28 cellular contexts compared by ENCODE assay signal in genomic region chr11:19393941-19394340, GRCh38.
DNase-seq lines count a peak whose midpoint lies in the region; ATAC-seq, FAIRE-seq and TF ChIP-seq lines count a peak whose summit lies in the region.
"Had no signal": no experiment of that assay in that cellular context is flagged by ENCODE, and none has a peak within 500 bp of the region (broad histone marks: within the 10 kb centered on the region; RNA-seq: fewer than 3 reads in every experiment).

No MANE protein-coding gene starts in this region.

- H3K9me2 ChIP-seq in GM23248 (ENCODE audit: insufficient read depth) = no peaks in the 10 kb centered on the region

- H4K20me1 ChIP-seq in GM23248 (ENCODE audit: insufficient read depth) = no peaks in the 10 kb centered on the region

- POLR2A ChIA-PET in A549 (lab: Yijun Ruan, JAX) = interaction anchor here (0.6 kb wide), 1 partner anchor 27 kb away, joined by 6 read pairs; no protein-coding TSS in a partner anchor

- DNase-seq in A549 (ENCODE audit: low read depth in 1 of 2, low spot score in 1 of 2) (no peak), GM23248 (peak; percentile 77), adipocyte (ENCODE audit: low read depth) (peak; percentile 36), fibroblast of the aortic adventitia (ENCODE audit: low read depth) (peak; percentile 74), Ammon's horn (ENCODE audit: low spot score) (no peak), G401 (ENCODE audit: low spot score) (no peak), adrenal gland (no peak)
- DNase-seq in activated CD8-positive, alpha-beta memory T cell treated with anti-CD3 and anti-CD28 coated beads, Interleukin-2, amount 10 ng/mL, durations not matched to agents 7 days and 5 days = no peak
- DNase-seq: activated CD4-positive, alpha-beta T cell treated with anti-CD3 and anti-CD28 coated beads for 4 hours; CD4-positive, CD25-positive, alpha-beta regulatory T cell; DMS153; effector CD8-positive, alpha-beta T cell; gastrocnemius medialis; left colon; mucosa of descending colon; NCI-H1092 treated with DMSO at 0.1 percent for 48 hours; NCI-H526 treated with DMSO at 0.1 percent for 48 hours; spleen; stimulated activated CD8-positive, alpha-beta memory T cell treated with anti-CD3 and anti-CD28 coated beads, Interleukin-4, amount 100 ng/mL, for 48 hours; uterus had no signal

- H3K9me3 ChIP-seq in A549 (no peaks in the 10 kb centered on the region), GM23248 (ENCODE audit: low read depth) (no peaks in the 10 kb centered on the region), adipocyte (ENCODE audit: control insufficient read depth, low read length) (no peaks in the 10 kb centered on the region), adrenal gland (replicated peaks in 1 of 3) (no peaks in the 10 kb centered on the region)
- H3K9me3 ChIP-seq: gastrocnemius medialis, mucosa of descending colon, prostate gland, uterus had no signal

- H3K27me3 ChIP-seq in GM23248 (replicated peaks; ENCODE audit: insufficient read depth) (no peaks in the 10 kb centered on the region), adipocyte (replicated peaks; ENCODE audit: control insufficient read depth, insufficient read depth, low read length) (no peaks in the 10 kb centered on the region), adrenal gland (no peaks in the 10 kb centered on the region)
- H3K27me3 ChIP-seq: gastrocnemius medialis, uterus had no signal

- H3K4me1 Mint-ChIP-seq in activated CD8-positive, alpha-beta memory T cell treated with anti-CD3 and anti-CD28 coated beads, Interleukin-2, amount 10 ng/mL, durations not matched to agents 7 days and 5 days = peaks cover 14% of the 10 kb centered on the region
- H3K4me1 Mint-ChIP-seq: CD4-positive, CD25-positive, alpha-beta regulatory T cell; neural crest cell had no signal

- no peak for TF ChIP-seq CTCF in A549 (IDR thresholded peaks at IDR 0.05)
- TF ChIP-seq CTCF in fibroblast of the aortic adventitia (IDR thresholded peaks at IDR 0.05; ENCODE audit: insufficient read depth, low read length) = no peak
- TF ChIP-seq CTCF in adrenal gland (IDR thresholded peaks at IDR 0.05) = no peak

- TF ChIP-seq EP300 in A549 (IDR thresholded peaks at IDR 0.05) = no peak

- no peak for TF ChIP-seq POLR2A in A549 (IDR thresholded peaks at IDR 0.05; ENCODE audit: low read length)
- TF ChIP-seq POLR2A in adrenal gland (IDR thresholded peaks at IDR 0.05) = no peak

- peaks cover 12% of the 10 kb centered on the region for H3F3A ChIP-seq in GM23248 (ENCODE audit: insufficient read depth)

- no peaks in the 10 kb centered on the region for H3K36me3 Mint-ChIP-seq in activated CD8-positive, alpha-beta memory T cell treated with anti-CD3 and anti-CD28 coated beads, Interleukin-2, amount 10 ng/mL, durations not matched to agents 7 days and 5 days
- H3K36me3 Mint-ChIP-seq: CD4-positive, CD25-positive, alpha-beta regulatory T cell had no signal

- H3K9ac ChIP-seq in GM23248 (no peak overlapping the region), adipocyte (ENCODE audit: low read length) (peak overlapping the region; percentile 4)

- intact Hi-C loops in adrenal gland (cut with DNase I) = no loop called here

- FAIRE-seq in A549 (lab: Jason Lieb, UNC) = no peak
- FAIRE-seq: A204.1, K562, TTC549 had no signal

- no peaks in the 10 kb centered on the region for H3K36me3 ChIP-seq in GM23248 (ENCODE audit: low read depth)
- H3K36me3 ChIP-seq in adipocyte (ENCODE audit: control insufficient read depth, insufficient read depth, low read length, severe bottlenecking) = no peaks in the 10 kb centered on the region
- H3K36me3 ChIP-seq in adrenal gland (replicated peaks in 1 of 2) = no peaks in the 10 kb centered on the region
- H3K36me3 ChIP-seq: gastrocnemius medialis, prostate gland, spleen, uterus had no signal

- H3K27ac Mint-ChIP-seq in activated CD8-positive, alpha-beta memory T cell treated with anti-CD3 and anti-CD28 coated beads, Interleukin-2, amount 10 ng/mL, durations not matched to agents 7 days and 5 days = no peak overlapping the region
- H3K27ac Mint-ChIP-seq: CD4-positive, CD25-positive, alpha-beta regulatory T cell had no signal

- H3K4me2 ChIP-seq in A549 (no peak overlapping the region), GM23248 (ENCODE audit: unreplicated experiment) (peak overlapping the region; percentile 13)

- no peak overlapping the region for H3K4me3 Mint-ChIP-seq in activated CD8-positive, alpha-beta memory T cell treated with anti-CD3 and anti-CD28 coated beads, Interleukin-2, amount 10 ng/mL, durations not matched to agents 7 days and 5 days
- H3K4me3 Mint-ChIP-seq: CD4-positive, CD25-positive, alpha-beta regulatory T cell; central memory CD8-positive, alpha-beta T cell; neural crest cell had no signal

- no peaks in the 10 kb centered on the region for H3K9me3 Mint-ChIP-seq in activated CD8-positive, alpha-beta memory T cell treated with anti-CD3 and anti-CD28 coated beads, Interleukin-2, amount 10 ng/mL, durations not matched to agents 7 days and 5 days (ENCODE audit: low read depth)
- H3K9me3 Mint-ChIP-seq: neural crest cell had no signal

- H3K4me3 ChIP-seq in A549 = no peak overlapping the region
- no peak overlapping the region for H3K4me3 ChIP-seq in GM23248
- H3K4me3 ChIP-seq in adipocyte (ENCODE audit: low read length) = no peak overlapping the region
- H3K4me3 ChIP-seq in fibroblast of the aortic adventitia (ENCODE audit: low read depth, low read length) = no peak overlapping the region
- H3K4me3 ChIP-seq in adrenal gland = no peak overlapping the region
- H3K4me3 ChIP-seq: gastrocnemius medialis, K562, mucosa of descending colon, prostate gland, spleen, uterus had no signal

- H3K27ac ChIP-seq in A549 (no peak overlapping the region), GM23248 (peak overlapping the region; percentile 7; the same call in 1 of the 2 replicates), adrenal gland (no peak overlapping the region)
- H3K27ac ChIP-seq: gastrocnemius medialis, HL-60, prostate gland, spleen, uterus had no signal

- H3K79me2 ChIP-seq in GM23248 (ENCODE audit: insufficient read depth) = no peaks in the 10 kb centered on the region

- CTCF ChIA-PET in A549 (lab: Yijun Ruan, JAX) = interaction anchor here (0.6 to 1.5 kb wide), 3 partner anchors 8 to 16 kb away, joined by 3 to 4 read pairs (median 3); no protein-coding TSS in a partner anchor
- CTCF ChIA-PET in activated CD8-positive, alpha-beta memory T cell treated with anti-CD3 and anti-CD28 coated beads, Interleukin-2, amount 10 ng/mL, durations not matched to agents 7 days and 5 days (lab: Charles Lee) = no interaction called here

- H2AFZ ChIP-seq in GM23248 = peak overlapping the region; percentile 15; the same call in 1 of the 2 replicates

- peaks cover 26% of the 10 kb centered on the region for H3K27me3 Mint-ChIP-seq in activated CD8-positive, alpha-beta memory T cell treated with anti-CD3 and anti-CD28 coated beads, Interleukin-2, amount 10 ng/mL, durations not matched to agents 7 days and 5 days
- H3K27me3 Mint-ChIP-seq: central memory CD8-positive, alpha-beta T cell had no signal

- no peak for TF ChIP-seq RAD21 in A549 (conservative IDR thresholded peaks at IDR 0.05 in 1 of 2, IDR thresholded peaks at IDR 0.05 in 1 of 2)

- ATAC-seq in A549 = no peak
- no peak for ATAC-seq in activated CD8-positive, alpha-beta memory T cell treated with anti-CD3 and anti-CD28 coated beads, Interleukin-2, amount 10 ng/mL, durations not matched to agents 7 days and 5 days
- ATAC-seq: gastrocnemius medialis, K562, left colon, mucosa of descending colon, Right ventricle myocardium inferior had no signal

- peaks cover 6% of the 10 kb centered on the region; the same call in 1 of the 3 replicates for H3K4me1 ChIP-seq in A549
- H3K4me1 ChIP-seq in GM23248 (ENCODE audit: insufficient read depth) = peaks cover 17% of the 10 kb centered on the region
- peaks cover 70% of the 10 kb centered on the region for H3K4me1 ChIP-seq in adipocyte (ENCODE audit: control insufficient read depth, insufficient read depth, low read length)
- peaks cover 6 to 8% of the 10 kb centered on the region in 2 donors for H3K4me1 ChIP-seq in adrenal gland (replicated peaks in 1 of 2)
- H3K4me1 ChIP-seq: gastrocnemius medialis, prostate gland, uterus had no signal

- 4% methylated on average over 1 of the region's 1 CpG for WGBS in A549 (ENCODE audit: missing lambda C conversion rate)
- 21 to 24% methylated on average over 1 of the region's 1 CpG for WGBS in GM23248 (ENCODE audit: low coverage in 1 of 2, low lambda C conversion rate in 2 of 2, missing lambda C conversion rate in 2 of 2), 2 experiments
- WGBS in adrenal gland, 4 donors = 52 to 75% (median 68%) methylated on average over 1 of the region's 1 CpG

- in situ Hi-C loops in GM23248 (cut with MboI) = no loop called here
- in situ Hi-C loops in G401 (cut with HindIII; ENCODE audit: low sequenced_read_pairs) = no loop called here

TF ChIP-seq in A549, 52 proteins besides CTCF, POLR2A, EP300 and RAD21 (continues in another document):
- TF ChIP-seq TP53 (CRISPR knock-in tag; IDR thresholded peaks at IDR 0.05) = no peak
- TF ChIP-seq REST (IDR thresholded peaks at IDR 0.05) = no peak
- no peak for TF ChIP-seq HEYL (CRISPR knock-in tag; IDR thresholded peaks at IDR 0.05)
- TF ChIP-seq SMC3 (IDR thresholded peaks at IDR 0.05) = no peak
- no peak for TF ChIP-seq RFX5 (IDR thresholded peaks at IDR 0.05)
- peak; percentile 27 to 35; a peak in 2 of 4 replicates for TF ChIP-seq CEBPB (IDR thresholded peaks at IDR 0.05)
- no peak for TF ChIP-seq NFE2L2 (conservative IDR thresholded peaks at IDR 0.05; ENCODE audit: low read length)

Comparison
In these comparisons a context has a peak if more than half of its experiments do, and no peak if none do; other contexts are left out.
1. DNase-seq: peak in GM23248 (single experiment), adipocyte (single experiment) and fibroblast of the aortic adventitia (single experiment); none in A549 (0 of 2), Ammon's horn (single experiment), G401 (single experiment), adrenal gland (0 of 7) and activated CD8-positive, alpha-beta memory T cell treated with anti-CD3 and anti-CD28 coated beads, Interleukin-2, amount 10 ng/mL, durations not matched to agents 7 days and 5 days (single experiment).